In the genomic region with DNA sequence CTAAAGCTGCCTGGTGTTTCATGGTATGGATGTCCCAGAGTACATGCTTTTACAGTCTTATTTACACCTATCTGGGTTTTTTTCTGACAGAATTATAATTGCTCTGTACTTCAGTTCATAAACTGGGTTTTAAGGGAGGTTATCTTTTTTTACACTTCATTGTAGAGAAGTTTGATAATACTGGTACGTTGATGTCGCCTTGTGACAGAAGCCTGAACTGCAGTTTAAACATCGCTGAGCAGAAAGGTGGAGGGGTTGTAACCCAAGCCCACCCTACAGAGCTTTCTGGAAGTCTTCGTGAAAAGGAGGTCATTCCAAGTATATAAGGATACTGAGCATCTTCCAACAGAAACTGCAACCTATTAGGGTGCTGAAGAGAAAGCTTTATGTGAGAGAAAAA, we compare ENCODE assay signal across 24 cellular contexts. TPM values are rescaled to one million over a fixed set of nuclear protein-coding genes. Genes with fewer than 3 reads are reported as not detected.
DNase-seq lines count a peak whose midpoint lies in the region; ATAC-seq and TF ChIP-seq lines count a peak whose summit lies in the region.
"Had no signal": no experiment of that assay in that cellular context is flagged by ENCODE, and none has a peak within 500 bp of the region (broad histone marks: within the 10 kb centered on the region; RNA-seq: fewer than 3 reads in every experiment).

No MANE protein-coding gene starts in this region.

- H4K20me1 ChIP-seq in mammary epithelial cell (ENCODE audit: insufficient read depth, low read length) (no peaks in the 10 kb centered on the region), neural progenitor cell (ENCODE audit: low read depth) (no peaks in the 10 kb centered on the region)

- intact Hi-C loops in mammary epithelial cell (cut with micrococcal nuclease): loop anchor here (2.0 kb wide), 1 partner anchor 67 kb away; no protein-coding TSS in a partner anchor

- no peaks in the 10 kb centered on the region for H3K27me3 Mint-ChIP-seq in neural progenitor cell (ENCODE audit: insufficient read depth, low read depth)
- H3K27me3 Mint-ChIP-seq in activated CD8-positive, alpha-beta memory T cell treated with anti-CD3 and anti-CD28 coated beads, Interleukin-2, amount 10 ng/mL, durations not matched to agents 7 days and 5 days: peaks cover 2% of the 10 kb centered on the region
- H3K27me3 Mint-ChIP-seq: activated naive CD8-positive, alpha-beta T cell; B cell had no signal

- H3K4me2 ChIP-seq in mammary epithelial cell (ENCODE audit: insufficient read depth, low read depth, low read length) (no peak overlapping the region), neural progenitor cell (no peak overlapping the region)

- DNase-seq in ELF-1 (ENCODE audit: low read depth, low spot score) (peak; percentile 2), LNCaP clone FGC (ENCODE audit: low read depth) (no peak), mammary epithelial cell (no peak), neural progenitor cell (ENCODE audit: low spot score) (no peak), NCI-H345 (lab: John Stamatoyannopoulos, UW) (no peak), NCI-H2081 treated with DMSO at 0.1 percent for 48 hours (lab: John Stamatoyannopoulos, UW) (no peak)
- DNase-seq in activated CD8-positive, alpha-beta memory T cell treated with anti-CD3 and anti-CD28 coated beads, Interleukin-2, amount 10 ng/mL, durations not matched to agents 7 days and 5 days: no peak
- DNase-seq: activated CD4-positive, alpha-beta T cell treated with anti-CD3 and anti-CD28 coated beads for 48 hours; Caco-2; effector memory CD4-positive, alpha-beta T cell; HCEC 1CT; Karpas-422; mesenchymal stem cell; NCI-H1092 treated with DMSO at 0.1 percent for 48 hours; NCI-H2029 treated with DMSO at 0.1 percent for 48 hours; NCI-H446 treated with DMSO at 0.1 percent for 48 hours; stimulated activated CD4-positive, alpha-beta T cell treated with anti-CD3 and anti-CD28 coated beads, Interleukin-12 subunit alpha, Interleukin-12 subunit beta, amount 100 ng/mL, for 4 hours; tibial artery had no signal

- H3K36me3 ChIP-seq in mammary epithelial cell (ENCODE audit: insufficient read depth, low read length) (no peaks in the 10 kb centered on the region), neural progenitor cell (no peaks in the 10 kb centered on the region)
- H3K36me3 ChIP-seq: tibial artery had no signal

- H3K27ac ChIP-seq in mammary epithelial cell (ENCODE audit: insufficient read depth, low read depth, low read length): no peak overlapping the region
- no peak overlapping the region for H3K27ac ChIP-seq in neural progenitor cell
- H3K27ac ChIP-seq: tibial artery had no signal

- H3K9me3 ChIP-seq in mammary epithelial cell (replicated peaks; ENCODE audit: insufficient read depth, low read length) (no peaks in the 10 kb centered on the region), neural progenitor cell (ENCODE audit: low read depth) (no peaks in the 10 kb centered on the region)
- H3K9me3 ChIP-seq: Caco-2, tibial artery had no signal

- dilution Hi-C loops in mammary epithelial cell (cut with HindIII; ENCODE audit: low sequenced_read_pairs): no loop called here

- H3K9ac ChIP-seq in mammary epithelial cell (ENCODE audit: insufficient read depth, low read length) (no peak overlapping the region), neural progenitor cell (no peak overlapping the region)

- no peaks in the 10 kb centered on the region for H3F3A ChIP-seq in neural progenitor cell (ENCODE audit: low read depth)

- in situ Hi-C loops in mammary epithelial cell (cut with MboI; ENCODE audit: low sequenced_read_pairs in 2 of 2): no loop called here

- no peak overlapping the region for H3K27ac Mint-ChIP-seq in neural progenitor cell
- H3K27ac Mint-ChIP-seq in activated CD8-positive, alpha-beta memory T cell treated with anti-CD3 and anti-CD28 coated beads, Interleukin-2, amount 10 ng/mL, durations not matched to agents 7 days and 5 days: no peak overlapping the region
- H3K27ac Mint-ChIP-seq: activated naive CD8-positive, alpha-beta T cell; B cell; stimulated activated naive CD8-positive, alpha-beta T cell treated with anti-CD3 and anti-CD28 coated beads, Interleukin-15, Interleukin-2, amounts not matched to agents 100 ng/mL and 50 ng/mL, for 24 hours; T-helper 1 cell treated with Interleukin-12 subunit alpha and Interleukin-12 subunit beta and Interleukin-4 antibody, amounts not matched to agents 30 μg/mL and 1 μg/mL, for 36 hours had no signal

- no peaks in the 10 kb centered on the region for H3K4me1 Mint-ChIP-seq in neural progenitor cell
- no peaks in the 10 kb centered on the region for H3K4me1 Mint-ChIP-seq in activated CD8-positive, alpha-beta memory T cell treated with anti-CD3 and anti-CD28 coated beads, Interleukin-2, amount 10 ng/mL, durations not matched to agents 7 days and 5 days
- H3K4me1 Mint-ChIP-seq: B cell had no signal

- peak; percentile 31 for TF ChIP-seq CTCF in LNCaP clone FGC (IDR thresholded peaks at IDR 0.05; ENCODE audit: control insufficient read depth, extremely low read depth, insufficient read depth)
- TF ChIP-seq CTCF in mammary epithelial cell (conservative IDR thresholded peaks at IDR 0.05 in 1 of 2, IDR thresholded peaks at IDR 0.05 in 1 of 2; ENCODE audit: extremely low read depth in 1 of 2, insufficient read depth in 1 of 2, low read depth in 1 of 2, low read length in 2 of 2): peak; percentile 9 to 32
- TF ChIP-seq CTCF in neural progenitor cell (IDR thresholded peaks at IDR 0.05): peak; percentile 27

- H2AFZ ChIP-seq in mammary epithelial cell (ENCODE audit: low read depth, low read length) (no peak overlapping the region), neural progenitor cell (replicated peaks) (no peak overlapping the region)

- H3K4me3 Mint-ChIP-seq in neural progenitor cell: no peak overlapping the region
- no peak overlapping the region for H3K4me3 Mint-ChIP-seq in activated CD8-positive, alpha-beta memory T cell treated with anti-CD3 and anti-CD28 coated beads, Interleukin-2, amount 10 ng/mL, durations not matched to agents 7 days and 5 days
- H3K4me3 Mint-ChIP-seq: activated naive CD8-positive, alpha-beta T cell; B cell; stimulated activated naive CD8-positive, alpha-beta T cell treated with anti-CD3 and anti-CD28 coated beads, Interleukin-15, Interleukin-2, amounts not matched to agents 100 ng/mL and 50 ng/mL, for 24 hours; T-helper 1 cell treated with Interleukin-12 subunit alpha and Interleukin-12 subunit beta and Interleukin-4 antibody, amounts not matched to agents 30 μg/mL and 1 μg/mL, for 36 hours had no signal

- no peak for ATAC-seq in activated CD8-positive, alpha-beta memory T cell treated with anti-CD3 and anti-CD28 coated beads, Interleukin-2, amount 10 ng/mL, durations not matched to agents 7 days and 5 days
- ATAC-seq in GM21390 (IDR thresholded peaks at IDR 0.05; ENCODE audit: unreplicated experiment): no peak
- ATAC-seq: esophagus mucosa had no signal

- H3K9me3 Mint-ChIP-seq in neural progenitor cell: no peaks in the 10 kb centered on the region
- H3K9me3 Mint-ChIP-seq in activated CD8-positive, alpha-beta memory T cell treated with anti-CD3 and anti-CD28 coated beads, Interleukin-2, amount 10 ng/mL, durations not matched to agents 7 days and 5 days (ENCODE audit: low read depth): no peaks in the 10 kb centered on the region
- H3K9me3 Mint-ChIP-seq: stimulated activated naive CD8-positive, alpha-beta T cell treated with anti-CD3 and anti-CD28 coated beads, Interleukin-15, Interleukin-2, amounts not matched to agents 100 ng/mL and 50 ng/mL, for 24 hours; T-helper 1 cell treated with Interleukin-12 subunit alpha and Interleukin-12 subunit beta and Interleukin-4 antibody, amounts not matched to agents 30 μg/mL and 1 μg/mL, for 36 hours had no signal

- H3K4me1 ChIP-seq in mammary epithelial cell (ENCODE audit: insufficient read depth, low read length): no peaks in the 10 kb centered on the region
- H3K4me1 ChIP-seq in neural progenitor cell: no peaks in the 10 kb centered on the region
- H3K4me1 ChIP-seq: Caco-2, tibial artery had no signal

- no TSS peak for BruUV-seq in mammary epithelial cell (replicated peaks; lab: Mats Ljungman, UMichigan)

- H3K4me3 ChIP-seq in LNCaP clone FGC (ENCODE audit: low read depth, low read length): no peak overlapping the region
- H3K4me3 ChIP-seq in mammary epithelial cell (replicated peaks in 1 of 3; ENCODE audit: insufficient read depth in 1 of 3, low read depth in 2 of 3, low read length in 3 of 3): no peak overlapping the region
- no peak overlapping the region for H3K4me3 ChIP-seq in neural progenitor cell
- H3K4me3 ChIP-seq: tibial artery had no signal

- H3K27me3 ChIP-seq in mammary epithelial cell (ENCODE audit: insufficient read depth, low read length) (peaks cover 3% of the 10 kb centered on the region), neural progenitor cell (no peaks in the 10 kb centered on the region)
- H3K27me3 ChIP-seq: tibial artery had no signal

- 58% methylated on average over 4 of the region's 4 CpGs for WGBS in mammary epithelial cell (ENCODE audit: low coverage, missing lambda C conversion rate)

- H3K36me3 Mint-ChIP-seq in neural progenitor cell: no peaks in the 10 kb centered on the region
- H3K36me3 Mint-ChIP-seq in activated CD8-positive, alpha-beta memory T cell treated with anti-CD3 and anti-CD28 coated beads, Interleukin-2, amount 10 ng/mL, durations not matched to agents 7 days and 5 days: no peaks in the 10 kb centered on the region
- H3K36me3 Mint-ChIP-seq: activated naive CD8-positive, alpha-beta T cell had no signal

- CTCF ChIA-PET in mammary epithelial cell (lab: Charles Lee; ENCODE audit: low non-redundant PET): no interaction called here
- CTCF ChIA-PET in activated CD8-positive, alpha-beta memory T cell treated with anti-CD3 and anti-CD28 coated beads, Interleukin-2, amount 10 ng/mL, durations not matched to agents 7 days and 5 days (lab: Charles Lee): no interaction called here

- H3K79me2 ChIP-seq in mammary epithelial cell (ENCODE audit: insufficient read depth, low read length) (no peaks in the 10 kb centered on the region), neural progenitor cell (ENCODE audit: low read depth) (no peaks in the 10 kb centered on the region)

RNA-seq across cellular contexts. Expression of gene BEX1, which starts 46.4 kb away (rescaled TPM):
- 1 to 10 TPM; 3.2 to 9.3 TPM for total RNA-seq in mammary epithelial cell
- polyA plus RNA-seq in mammary epithelial cell: 0.09 TPM
- polyA minus RNA-seq in mammary epithelial cell: not detected
- 52.2 and 63.5 TPM in 2 replicates for total RNA-seq in neural progenitor cell (ENCODE audit: low replicate concordance)
- not detected for total RNA-seq in activated CD8-positive, alpha-beta memory T cell treated with anti-CD3 and anti-CD28 coated beads, Interleukin-2, amount 10 ng/mL, durations not matched to agents 7 days and 5 days
- total RNA-seq: B cell, Caco-2, esophagus mucosa had no signal
